Comparison of ENCODE assay signal across 7 cellular contexts in the genomic region with DNA sequence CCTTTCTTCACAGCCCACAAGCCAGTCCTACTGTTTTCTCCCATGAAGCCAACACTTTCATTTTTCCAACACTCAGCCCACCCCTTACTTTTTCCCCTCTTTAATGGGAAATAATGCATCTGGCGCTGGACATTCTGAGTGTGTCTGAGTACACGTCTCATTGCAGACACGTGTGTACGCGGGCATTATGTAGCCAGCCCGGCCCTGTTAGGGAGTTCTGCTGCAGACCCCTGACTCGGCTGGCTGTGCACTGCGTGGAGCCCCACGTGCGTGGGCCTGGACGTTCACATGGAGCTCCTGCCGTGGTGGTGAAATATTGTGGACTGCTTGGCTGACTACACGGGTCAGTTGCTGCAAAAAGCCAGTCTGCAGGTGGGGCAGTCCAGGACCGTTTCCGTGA.
"Had no signal": no experiment of that assay in that cellular context is flagged by ENCODE, and none has a peak within 500 bp of the region (broad histone marks: within the 10 kb centered on the region; RNA-seq: fewer than 3 reads in every experiment).

No MANE protein-coding gene starts in this region.

- H3K27ac ChIP-seq: HL-60 had no signal

- H3K36me3 Mint-ChIP-seq: IgD-negative memory B cell had no signal

- DNase-seq: IMR-90, KBM-7, KG1 had no signal

- ATAC-seq: HepG2, K562 had no signal

- H3K4me3 ChIP-seq: K562 had no signal

- H3K4me3 Mint-ChIP-seq: IgD-negative memory B cell had no signal
